8 cellular contexts compared by ENCODE assay signal in genomic region chr13:102799544-102800144, GRCh38. TPM values are rescaled to one million over a fixed set of nuclear protein-coding genes. Genes with fewer than 3 reads are reported as not detected.
DNase-seq lines count a peak whose midpoint lies in the region; ATAC-seq and TF ChIP-seq lines count a peak whose summit lies in the region.

No MANE protein-coding gene starts in this region.

- peak overlapping the region; percentile 72; the same call in 1 of the 2 replicates for H3K9ac ChIP-seq in MM.1S (ENCODE audit: low read length)

- peaks cover 58% of the 10 kb centered on the region for H3K79me2 ChIP-seq in MM.1S (ENCODE audit: low read length)

- intact Hi-C loops in right cardiac atrium (cut with DNase I), result no loop called here
- intact Hi-C loops in psoas muscle (cut with DNase I), result loop anchor here (1.0 to 5.0 kb wide), 4 partner anchors 26 to 202 kb away; partner anchors contain the start of genes ERCC5 (in 1 of the 2), TEX30 (in 1 of the 2) and TPP2 (in 1 of the 2)

- H3K27me3 ChIP-seq in H7 (ENCODE audit: control insufficient read depth, insufficient read depth, low read length) (peaks cover 11% of the 10 kb centered on the region), MM.1S (replicated peaks; ENCODE audit: insufficient read depth, low read length) (no peaks in the 10 kb centered on the region), right cardiac atrium (ENCODE audit: control insufficient read depth, insufficient read depth) (no peaks in the 10 kb centered on the region), psoas muscle (ENCODE audit: insufficient read depth in 3 of 3, low read length in 2 of 3) (no peaks in the 10 kb centered on the region)

- H4K20me1 ChIP-seq in MM.1S (ENCODE audit: insufficient read depth, low read length), result no peaks in the 10 kb centered on the region

- H3K4me3 ChIP-seq in H7 (ENCODE audit: insufficient read depth, low read depth, low read length) (peak overlapping the region; percentile 78), MM.1S (ENCODE audit: low read length) (peak overlapping the region; percentile 99), right cardiac atrium (ENCODE audit: low read length) (peak overlapping the region; percentile 54), psoas muscle (peak overlapping the region; percentile 90)

- H3K4me2 ChIP-seq in MM.1S (ENCODE audit: low read depth, low read length), result peak overlapping the region; percentile 92

- TF ChIP-seq CTCF in MM.1S (IDR thresholded peaks at IDR 0.05; ENCODE audit: low read length) (no peak), psoas muscle (IDR thresholded peaks at IDR 0.05) (no peak)

- peaks cover under 1% of the 10 kb centered on the region; the same call in 1 of the 2 replicates for H3K4me1 ChIP-seq in MM.1S (ENCODE audit: low read length)
- peaks cover 2% of the 10 kb centered on the region for H3K4me1 ChIP-seq in right cardiac atrium (ENCODE audit: control insufficient read depth, insufficient read depth, low read length)
- H3K4me1 ChIP-seq in psoas muscle, result peaks cover 30% of the 10 kb centered on the region

- H3K9me3 ChIP-seq in MM.1S (replicated peaks; ENCODE audit: insufficient read depth, low read length), result no peaks in the 10 kb centered on the region
- no peaks in the 10 kb centered on the region for H3K9me3 ChIP-seq in right cardiac atrium (ENCODE audit: control insufficient read depth, low read length)
- H3K9me3 ChIP-seq in psoas muscle, result no peaks in the 10 kb centered on the region

- H3K36me3 ChIP-seq in H7 (replicated peaks; ENCODE audit: control insufficient read depth, insufficient read depth, low read length), result no peaks in the 10 kb centered on the region
- H3K36me3 ChIP-seq in MM.1S (replicated peaks; ENCODE audit: insufficient read depth, low read length), result no peaks in the 10 kb centered on the region
- no peaks in the 10 kb centered on the region for H3K36me3 ChIP-seq in psoas muscle (ENCODE audit: insufficient read depth in 1 of 2, low read depth in 1 of 2)

- peak; percentile 49 for DNase-seq in DMS79 treated with DMSO at 0.1 percent for 48 hours (lab: John Stamatoyannopoulos, UW)
- no peak for DNase-seq in DMS79 (lab: John Stamatoyannopoulos, UW)
- DNase-seq in H7, result peak; percentile 61
- DNase-seq in MM.1S, result no peak
- peak in 47 of 58 donors; percentile 17 to 82 (median 61) for DNase-seq in anterior cingulate cortex (lab: John Stamatoyannopoulos, UW)
- peak; percentile 58 to 83 (median 80) for DNase-seq in right cardiac atrium
- peak in 1 of 2 donors; percentile 57 for DNase-seq in psoas muscle
- no peak for DNase-seq in ACHN

- peak overlapping the region; percentile 14; the same call in 1 of the 2 replicates for H3K27ac ChIP-seq in MM.1S (ENCODE audit: low read length)
- peak overlapping the region; percentile 91 for H3K27ac ChIP-seq in right cardiac atrium (ENCODE audit: low read length)
- peak overlapping the region; percentile 96 for H3K27ac ChIP-seq in psoas muscle

- H3F3A ChIP-seq in MM.1S (ENCODE audit: insufficient read depth, low read length), result peaks cover 17% of the 10 kb centered on the region

- in situ Hi-C loops in ACHN (cut with HindIII; ENCODE audit: low pct_ligation_motif_present, low pct_unique_long_range_greater_than_20kb, low sequenced_read_pairs), result no loop called here

- no peaks in the 10 kb centered on the region for H3K9me2 ChIP-seq in MM.1S (replicated peaks; ENCODE audit: insufficient read depth, low read length)

- peak overlapping the region; percentile 92 for H2AFZ ChIP-seq in MM.1S (ENCODE audit: low read length)

- under 1% methylated on average over 52 of the region's 52 CpGs for WGBS in right cardiac atrium
- 0 to 1% (median 1%) methylated on average over 46 to 52 of the region's 52 CpGs for WGBS in psoas muscle, 3 donors

- ATAC-seq in right cardiac atrium (peak; percentile 52 to 54), psoas muscle (peak; percentile 28 to 43 (median 38))

RNA-seq across cellular contexts. Expression of gene BIVM, which starts 0.7 kb away (rescaled TPM):
- 7.8 and 10.0 TPM in 2 replicates for total RNA-seq in H7 (2014; rRNA removed; shearing (Covaris generic))
- 10 to 100 TPM; 25.5 to 43.2 (median 40.2) TPM for total RNA-seq in right cardiac atrium
- polyA plus RNA-seq in right cardiac atrium, result 22.7 TPM
- 10 to 100 TPM; 14.9 to 19.9 (median 17.6) TPM for total RNA-seq in psoas muscle
- polyA plus RNA-seq in psoas muscle, result 10 to 100 TPM in 2 of 3 donors, 1 to 10 TPM in 1; 7.9 to 24.6 (median 10.9) TPM

RNA-seq across cellular contexts. Expression of gene POGLUT2, which starts 0.9 kb away (rescaled TPM):
- total RNA-seq in H7 (2014; rRNA removed; shearing (Covaris generic)), result 23.8 and 25.1 TPM in 2 replicates
- 1 to 10 TPM; 2.7 to 5.5 (median 4.8) TPM for total RNA-seq in right cardiac atrium
- 3.6 TPM for polyA plus RNA-seq in right cardiac atrium
- 1 to 10 TPM in 1 of 4 donors, under 1 TPM in 3; 0.69 to 1.4 (median 0.87) TPM for total RNA-seq in psoas muscle
- polyA plus RNA-seq in psoas muscle, result 1 to 10 TPM in 2 of 3 donors, under 1 TPM in 1; 0.96 to 1.9 (median 1.4) TPM

RNA-seq across cellular contexts. Expression of gene TEX30, which starts 26.1 kb away (rescaled TPM):
- total RNA-seq in H7 (2014; rRNA removed; shearing (Covaris generic)), result 15.4 and 16.1 TPM in 2 replicates
- total RNA-seq in right cardiac atrium (1 to 10 TPM; 7.4 to 10.0 (median 9.4) TPM), psoas muscle (1 to 10 TPM; 4.8 to 6.9 (median 6.4) TPM)
- polyA plus RNA-seq in right cardiac atrium (13.7 TPM), psoas muscle (10 to 100 TPM; 16.0 to 20.6 (median 16.6) TPM)

RNA-seq across cellular contexts. Expression of gene ERCC5, which starts 46.2 kb away (rescaled TPM):
- total RNA-seq in H7 (2014; rRNA removed; shearing (Covaris generic)), result 24.4 and 26.8 TPM in 2 replicates
- total RNA-seq in right cardiac atrium, result 10 to 100 TPM; 28.6 to 34.4 (median 30.6) TPM
- 28.4 TPM for polyA plus RNA-seq in right cardiac atrium
- 10 to 100 TPM; 21.0 to 31.0 (median 27.4) TPM for total RNA-seq in psoas muscle
- polyA plus RNA-seq in psoas muscle, result 10 to 100 TPM; 13.5 to 37.4 (median 23.3) TPM

Comparison
In these comparisons a context has a peak if more than half of its experiments do, and no peak if none do; other contexts are left out.
1. DNase-seq: peak in DMS79 treated with DMSO at 0.1 percent for 48 hours (single experiment), H7 (single experiment), anterior cingulate cortex (47 of 58) and right cardiac atrium (3 of 3); none in DMS79 (single experiment), MM.1S (single experiment) and ACHN (single experiment).
2. H3K27ac ChIP-seq: peak in every context shown above with its lines; median percentile 96 in psoas muscle; 91 in right cardiac atrium; 14 in MM.1S.
3. intact Hi-C loops: an anchor here in psoas muscle (1.0 to 5.0 kb wide); none called in right cardiac atrium.
4. Peak in every context shown above with its lines, with median percentiles within 50 percentile points of each other: H3K4me3 ChIP-seq.